10 cellular contexts compared by ENCODE assay signal in the genomic region with DNA sequence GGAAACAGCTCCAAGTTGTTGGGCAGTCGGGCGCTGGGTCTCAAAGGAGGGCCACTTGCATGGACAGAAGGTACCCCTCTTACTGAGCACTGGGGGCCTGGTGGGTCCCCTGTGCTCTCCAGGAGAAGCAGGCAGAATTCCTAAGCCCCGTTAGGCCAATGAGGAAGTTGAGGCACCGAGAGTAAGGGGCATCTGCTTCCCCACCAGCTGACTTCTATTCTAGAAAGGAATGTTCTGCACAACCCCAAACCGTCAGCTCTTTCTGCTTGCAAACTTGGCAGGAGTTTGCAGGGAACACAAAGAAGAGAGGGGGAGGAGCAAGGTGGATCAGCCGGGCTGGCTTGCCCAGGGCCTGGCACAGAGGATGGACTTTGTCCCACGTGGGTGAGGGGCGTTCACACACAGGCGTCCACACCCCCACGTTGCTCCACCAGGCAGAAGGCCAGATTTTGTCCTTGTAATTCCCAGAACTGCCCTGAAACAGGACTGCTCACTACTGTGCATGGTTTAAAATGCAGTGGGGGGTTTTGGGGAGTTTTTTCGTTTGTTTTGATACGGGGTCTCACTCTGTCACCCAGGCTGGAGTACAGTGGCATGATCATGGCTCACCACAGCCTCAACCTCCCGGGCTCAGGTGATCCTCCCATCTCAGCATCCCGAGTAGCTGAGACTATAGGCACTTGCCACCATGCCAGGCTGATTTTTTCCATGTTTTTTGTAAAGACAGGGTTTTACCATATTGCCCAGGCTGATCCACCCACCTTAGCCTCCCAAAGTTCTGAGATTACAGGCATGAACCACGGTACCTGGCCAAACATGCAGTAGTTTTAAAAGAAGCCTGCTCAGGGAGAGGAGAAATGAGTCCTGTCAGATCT.
A peak's percentile ranks its signal among the peaks of the same experiment; 100 is the strongest.
DNase-seq lines count a peak whose midpoint lies in the region; ATAC-seq and TF ChIP-seq lines count a peak whose summit lies in the region.
"Had no signal": no experiment of that assay in that cellular context is flagged by ENCODE, and none has a peak within 500 bp of the region (broad histone marks: within the 10 kb centered on the region; RNA-seq: fewer than 3 reads in every experiment).

No MANE protein-coding gene starts in this region.

- ATAC-seq in left lung (peak; percentile 82), GM21515 (IDR thresholded peaks at IDR 0.05; ENCODE audit: unreplicated experiment) (no peak), HG03097 (IDR thresholded peaks at IDR 0.05; ENCODE audit: low FRiP score, unreplicated experiment) (no peak)
- ATAC-seq in activated T-helper 17 cell treated with anti-CD3 and anti-CD28 coated beads, Interleukin-2, amount 50 U/mL, for 72 hours (replicated peaks) = no peak

- no peaks in the 10 kb centered on the region for H3K9me3 Mint-ChIP-seq in activated T-helper 17 cell treated with anti-CD3 and anti-CD28 coated beads, Interleukin-2, amount 50 U/mL, for 72 hours

- H3K9me3 ChIP-seq in mammary epithelial cell (replicated peaks; ENCODE audit: insufficient read depth, low read length) (no peaks in the 10 kb centered on the region), left lung (no peaks in the 10 kb centered on the region)

- intact Hi-C loops in mammary epithelial cell (cut with micrococcal nuclease) (no loop called here), left lung (cut with DNase I) (no loop called here)

- H3K36me3 ChIP-seq in mammary epithelial cell (ENCODE audit: insufficient read depth, low read length) = no peaks in the 10 kb centered on the region
- no peaks in the 10 kb centered on the region for H3K36me3 ChIP-seq in left lung

- H3K27ac ChIP-seq in mammary epithelial cell (ENCODE audit: insufficient read depth, low read depth, low read length) (no peak overlapping the region), left lung (peak overlapping the region; percentile 39 to 73), substantia nigra (ENCODE audit: low read depth, low read length, poor library complexity, severe bottlenecking) (no peak overlapping the region)
- H3K27ac ChIP-seq: HL-60 had no signal

- no peak overlapping the region for H3K4me3 ChIP-seq in mammary epithelial cell (replicated peaks in 1 of 3; ENCODE audit: insufficient read depth in 1 of 3, low read depth in 2 of 3, low read length in 3 of 3)
- no peak overlapping the region for H3K4me3 ChIP-seq in left lung

- CTCF ChIA-PET in mammary epithelial cell (lab: Charles Lee; ENCODE audit: low non-redundant PET) = no interaction called here

- peak overlapping the region; percentile 34 for H3K4me2 ChIP-seq in mammary epithelial cell (ENCODE audit: insufficient read depth, low read depth, low read length)

- dilution Hi-C loops in mammary epithelial cell (cut with HindIII; ENCODE audit: low sequenced_read_pairs) = no loop called here

- DNase-seq in HT-29 (ENCODE audit: low spot score) = peak; percentile 82
- no peak for DNase-seq in mammary epithelial cell
- DNase-seq in left lung = peak in 1 of 2 donors; percentile 87
- DNase-seq in substantia nigra (lab: John Stamatoyannopoulos, UW) = peak in 39 of 49 donors; percentile 15 to 84 (median 51)
- no peak for DNase-seq in retina
- DNase-seq: T-helper 2 cell had no signal

- in situ Hi-C loops in mammary epithelial cell (cut with MboI; ENCODE audit: low sequenced_read_pairs in 2 of 2) = loop anchor here in 1 of 2 donors (25.0 kb wide), 1 partner anchor 188 kb away; a partner anchor contains a TSS

- H3K27ac Mint-ChIP-seq in activated T-helper 17 cell treated with anti-CD3 and anti-CD28 coated beads, Interleukin-2, amount 50 U/mL, for 72 hours = no peak overlapping the region

- H3K27me3 ChIP-seq in mammary epithelial cell (ENCODE audit: insufficient read depth, low read length) (no peaks in the 10 kb centered on the region), left lung (no peaks in the 10 kb centered on the region)

- H4K20me1 ChIP-seq in mammary epithelial cell (ENCODE audit: insufficient read depth, low read length) = no peaks in the 10 kb centered on the region

- H3K4me1 ChIP-seq in mammary epithelial cell (ENCODE audit: insufficient read depth, low read length) (peaks cover 20% of the 10 kb centered on the region), left lung (peaks cover 27 to 28% of the 10 kb centered on the region in 2 donors)

- WGBS in mammary epithelial cell (ENCODE audit: low coverage, missing lambda C conversion rate) = 16% methylated on average over 14 of the region's 15 CpGs

- H3K4me1 Mint-ChIP-seq in activated T-helper 17 cell treated with anti-CD3 and anti-CD28 coated beads, Interleukin-2, amount 50 U/mL, for 72 hours = peaks cover 19% of the 10 kb centered on the region

- no TSS peak for BruUV-seq in mammary epithelial cell (replicated peaks; lab: Mats Ljungman, UMichigan)

- no peaks in the 10 kb centered on the region for H3K79me2 ChIP-seq in mammary epithelial cell (ENCODE audit: insufficient read depth, low read length)

- H3K4me3 Mint-ChIP-seq in activated T-helper 17 cell treated with anti-CD3 and anti-CD28 coated beads, Interleukin-2, amount 50 U/mL, for 72 hours = no peak overlapping the region

- peak overlapping the region; percentile 68 for H2AFZ ChIP-seq in mammary epithelial cell (ENCODE audit: low read depth, low read length)

- H3K36me3 Mint-ChIP-seq in activated T-helper 17 cell treated with anti-CD3 and anti-CD28 coated beads, Interleukin-2, amount 50 U/mL, for 72 hours (ENCODE audit: low read depth) = no peaks in the 10 kb centered on the region

- H3K27me3 Mint-ChIP-seq in activated T-helper 17 cell treated with anti-CD3 and anti-CD28 coated beads, Interleukin-2, amount 50 U/mL, for 72 hours = peaks cover 27% of the 10 kb centered on the region

- TF ChIP-seq CTCF in mammary epithelial cell (conservative IDR thresholded peaks at IDR 0.05 in 1 of 2, IDR thresholded peaks at IDR 0.05 in 1 of 2; ENCODE audit: extremely low read depth in 1 of 2, insufficient read depth in 1 of 2, low read depth in 1 of 2, low read length in 2 of 2) (no peak), left lung (IDR thresholded peaks at IDR 0.05) (no peak)

- H3K9ac ChIP-seq in mammary epithelial cell (ENCODE audit: insufficient read depth, low read length) = no peak overlapping the region

Comparison
In these comparisons a context has a peak if more than half of its experiments do, and no peak if none do; other contexts are left out.
1. DNase-seq: peak in HT-29 (single experiment) and substantia nigra (39 of 49); none in mammary epithelial cell (single experiment) and retina (single experiment).
2. H3K27ac ChIP-seq: peak in left lung (2 of 2); none in mammary epithelial cell (single experiment) and substantia nigra (single experiment).